Comparison of ENCODE assay signal across 19 cellular contexts in genomic region chr15:65948352-65948751, GRCh38.
"Had no signal": no experiment of that assay in that cellular context is flagged by ENCODE, and none has a peak within 500 bp of the region (broad histone marks: within the 10 kb centered on the region; RNA-seq: fewer than 3 reads in every experiment).

No MANE protein-coding gene starts in this region.

- H3K36me3 Mint-ChIP-seq: immature natural killer cell; naive thymus-derived CD4-positive, alpha-beta T cell; stimulated activated naive B cell treated with anti-CD40 and anti-IgM and Interleukin-4, amounts not matched to agents 10 μg/mL and 1 μg/mL and 100 μg/mL, for 72 hours had no signal

- ATAC-seq: gastroesophageal sphincter; left ventricle myocardium superior; naive thymus-derived CD4-positive, alpha-beta T cell; psoas muscle; sciatic nerve; stimulated activated naive B cell treated with anti-CD40 and anti-IgM and Interleukin-4, amounts not matched to agents 10 μg/mL and 1 μg/mL and 100 μg/mL, for 72 hours; stimulated activated naive CD8-positive, alpha-beta T cell treated with anti-CD3 and anti-CD28 coated beads, Interleukin-15, amount 100 ng/mL, for 72 hours; upper lobe of right lung had no signal

- H3K4me3 Mint-ChIP-seq: dendritic cell treated with granulocyte-macrophage colony-stimulating factor and Interleukin-4, amounts not matched to agents 40 ng/mL and 50 ng/mL, for 4 days; immature natural killer cell; naive thymus-derived CD4-positive, alpha-beta T cell; nephron progenitor cell; stimulated activated naive B cell treated with anti-CD40 and anti-IgM and Interleukin-4, amounts not matched to agents 10 μg/mL and 1 μg/mL and 100 μg/mL, for 72 hours; stimulated activated naive CD8-positive, alpha-beta T cell treated with anti-CD3 and anti-CD28 coated beads, Interleukin-15, amount 100 ng/mL, for 72 hours had no signal

- H3K36me3 ChIP-seq: esophagus squamous epithelium, gastroesophageal sphincter, tibial nerve, upper lobe of right lung had no signal

- H3K4me1 ChIP-seq: esophagus squamous epithelium, gastroesophageal sphincter, psoas muscle, testis, tibial nerve, upper lobe of right lung had no signal

- H3K27ac ChIP-seq: esophagus squamous epithelium, gastroesophageal sphincter, psoas muscle, testis, tibial nerve, upper lobe of right lung had no signal

- H3K4me3 ChIP-seq: esophagus squamous epithelium, gastroesophageal sphincter, psoas muscle, testis, tibial nerve, upper lobe of right lung had no signal

- H3K9me3 Mint-ChIP-seq: dendritic cell treated with granulocyte-macrophage colony-stimulating factor and Interleukin-4, amounts not matched to agents 40 ng/mL and 50 ng/mL, for 4 days; immature natural killer cell; naive thymus-derived CD4-positive, alpha-beta T cell; nephron progenitor cell; stimulated activated naive B cell treated with anti-CD40 and anti-IgM and Interleukin-4, amounts not matched to agents 10 μg/mL and 1 μg/mL and 100 μg/mL, for 72 hours; stimulated activated naive CD8-positive, alpha-beta T cell treated with anti-CD3 and anti-CD28 coated beads, Interleukin-15, amount 100 ng/mL, for 72 hours had no signal

- H3K9me3 ChIP-seq: esophagus squamous epithelium, gastroesophageal sphincter, psoas muscle, testis, tibial nerve, upper lobe of right lung had no signal

- H3K4me1 Mint-ChIP-seq: stimulated activated naive B cell treated with anti-CD40 and anti-IgM and Interleukin-4, amounts not matched to agents 10 μg/mL and 1 μg/mL and 100 μg/mL, for 72 hours had no signal

- H3K27me3 ChIP-seq: testis, tibial nerve, upper lobe of right lung had no signal

- DNase-seq: esophagus squamous epithelium; foreskin fibroblast; immature natural killer cell; left ventricle myocardium superior; mesendoderm; naive thymus-derived CD4-positive, alpha-beta T cell; nephron progenitor cell; psoas muscle; retina; stimulated activated CD4-positive, alpha-beta T cell treated with anti-CD3 and anti-CD28 coated beads, Interleukin-2, amount 100 ng/mL, for 24 hours; stimulated activated CD4-positive, alpha-beta T cell treated with anti-CD3 and anti-CD28 coated beads, Interleukin-4, amount 100 ng/mL, for 4 hours; stimulated activated naive B cell treated with anti-CD40 and anti-IgM and Interleukin-4, amounts not matched to agents 10 μg/mL and 1 μg/mL and 100 μg/mL, for 72 hours; stimulated activated naive CD8-positive, alpha-beta T cell treated with anti-CD3 and anti-CD28 coated beads, Interleukin-15, amount 100 ng/mL, for 72 hours; testis; upper lobe of right lung had no signal

- H3K27ac Mint-ChIP-seq: dendritic cell treated with granulocyte-macrophage colony-stimulating factor and Interleukin-4, amounts not matched to agents 40 ng/mL and 50 ng/mL, for 4 days; immature natural killer cell; naive thymus-derived CD4-positive, alpha-beta T cell; nephron progenitor cell; stimulated activated naive B cell treated with anti-CD40 and anti-IgM and Interleukin-4, amounts not matched to agents 10 μg/mL and 1 μg/mL and 100 μg/mL, for 72 hours; stimulated activated naive CD8-positive, alpha-beta T cell treated with anti-CD3 and anti-CD28 coated beads, Interleukin-15, amount 100 ng/mL, for 72 hours had no signal
